ENCODE assay signal across 14 cellular contexts in genomic region chr19:30621326-30621920, GRCh38.
A peak's percentile ranks its signal among the peaks of the same experiment; 100 is the strongest.
DNase-seq lines count a peak whose midpoint lies in the region; TF ChIP-seq lines count a peak whose summit lies in the region.
"Had no signal": no experiment of that assay in that cellular context is flagged by ENCODE, and none has a peak within 500 bp of the region (broad histone marks: within the 10 kb centered on the region; RNA-seq: fewer than 3 reads in every experiment).

No MANE protein-coding gene starts in this region.

- H3K9me3 ChIP-seq in HEK293 (ENCODE audit: control insufficient read depth, insufficient read depth, low read depth, low read length) (peaks cover 18% of the 10 kb centered on the region), neuronal stem cell (replicated peaks in 1 of 2; ENCODE audit: control insufficient read depth in 2 of 2, insufficient read depth in 1 of 2, low read depth in 1 of 2, low read length in 2 of 2) (peaks cover 3 to 9% of the 10 kb centered on the region in 2 donors), adrenal gland (replicated peaks in 1 of 3) (no peaks in the 10 kb centered on the region)

- H2BK120ac ChIP-seq in neuronal stem cell (ENCODE audit: low read depth, low read length): no peak overlapping the region

- H4K8ac ChIP-seq in neuronal stem cell (ENCODE audit: low read depth, low read length): no peak overlapping the region

- no peak overlapping the region for H3K18ac ChIP-seq in neuronal stem cell (ENCODE audit: low read length)

- H3K27ac ChIP-seq in HEK293 (ENCODE audit: extremely low read depth, low read depth, low read length) (no peak overlapping the region), neuronal stem cell (replicated peaks; ENCODE audit: low read length) (no peak overlapping the region), substantia nigra (ENCODE audit: low read depth, low read length, poor library complexity, severe bottlenecking) (no peak overlapping the region), adrenal gland (no peak overlapping the region)
- H3K27ac ChIP-seq: BLaER1 treated with 17β-estradiol and CSF1 and Interleukin-3, amounts not matched to agents 10 nM and 100 nM had no signal

- no peaks in the 10 kb centered on the region; a peak in 1 of 3 replicates for H3K36me3 ChIP-seq in HEK293 (ENCODE audit: control insufficient read depth in 2 of 2, insufficient read depth in 1 of 2, low read length in 2 of 2)
- no peaks in the 10 kb centered on the region for H3K36me3 ChIP-seq in neuronal stem cell (replicated peaks in 1 of 2; ENCODE audit: control insufficient read depth in 2 of 2, insufficient read depth in 2 of 2, low read length in 2 of 2)
- H3K36me3 ChIP-seq in adrenal gland (replicated peaks in 1 of 2): no peaks in the 10 kb centered on the region
- H3K36me3 ChIP-seq: BLaER1 treated with 17β-estradiol and CSF1 and Interleukin-3, amounts not matched to agents 10 nM and 100 nM had no signal

- H3K4me1 ChIP-seq in HEK293 (ENCODE audit: control insufficient read depth, insufficient read depth, low read length) (peaks cover 13% of the 10 kb centered on the region), neuronal stem cell (ENCODE audit: control insufficient read depth in 2 of 2, insufficient read depth in 1 of 2, low read depth in 1 of 2, low read length in 2 of 2) (peaks cover 0 to 4% of the 10 kb centered on the region in 2 donors), adrenal gland (replicated peaks in 1 of 2) (no peaks in the 10 kb centered on the region)
- H3K4me1 ChIP-seq: BLaER1 treated with 17β-estradiol and CSF1 and Interleukin-3, amounts not matched to agents 10 nM and 100 nM had no signal

- no peak overlapping the region for H2BK5ac ChIP-seq in neuronal stem cell (ENCODE audit: low read length)

- intact Hi-C loops in adrenal gland (cut with DNase I): no loop called here

- no peak overlapping the region for H2BK12ac ChIP-seq in neuronal stem cell (ENCODE audit: low read length)

- WGBS in neuronal stem cell (ENCODE audit: extremely low coverage in 2 of 2, insufficient read length in 2 of 2, insufficient replicate concordance in 1 of 2), 2 donors: no CpG with 5 or more reads among the region's 8 CpGs
- 59 to 80% (median 72%) methylated on average over 8 of the region's 8 CpGs for WGBS in adrenal gland, 4 donors

- peaks cover 5% of the 10 kb centered on the region for H3K36me3 Mint-ChIP-seq in glutamatergic neuron (ENCODE audit: unreplicated experiment)
- H3K36me3 Mint-ChIP-seq: CD8-positive, alpha-beta T cell had no signal

- no peak overlapping the region for H2AK5ac ChIP-seq in neuronal stem cell (ENCODE audit: low read depth, low read length)

- peak overlapping the region; percentile 23 for H3K27ac Mint-ChIP-seq in glutamatergic neuron (ENCODE audit: unreplicated experiment)
- H3K27ac Mint-ChIP-seq: B cell; CD8-positive, alpha-beta T cell; H9 had no signal

- H3K14ac ChIP-seq in neuronal stem cell (ENCODE audit: low read length): no peak overlapping the region

- TF ChIP-seq POLR2A in adrenal gland (IDR thresholded peaks at IDR 0.05): no peak

- no peak overlapping the region for H3K4ac ChIP-seq in neuronal stem cell (ENCODE audit: low read length)

- H3K23ac ChIP-seq in neuronal stem cell (ENCODE audit: low read depth, low read length, poor library complexity): no peak overlapping the region

- H3K9ac ChIP-seq in neuronal stem cell (ENCODE audit: low read depth, low read length, poor library complexity): no peak overlapping the region
- H3K9ac ChIP-seq: BLaER1 treated with 17β-estradiol and CSF1 and Interleukin-3, amounts not matched to agents 10 nM and 100 nM had no signal

- no peak overlapping the region for H3K4me2 ChIP-seq in neuronal stem cell (ENCODE audit: insufficient read depth, low read length, poor library complexity, severe bottlenecking)
- H3K4me2 ChIP-seq: BLaER1 treated with 17β-estradiol and CSF1 and Interleukin-3, amounts not matched to agents 10 nM and 100 nM had no signal

- H3K4me3 ChIP-seq in HEK293 (ENCODE audit: low read depth, low read length) (no peak overlapping the region), neuronal stem cell (ENCODE audit: low read length in 2 of 2) (no peak overlapping the region), adrenal gland (no peak overlapping the region)
- H3K4me3 ChIP-seq: BLaER1 treated with 17β-estradiol and CSF1 and Interleukin-3, amounts not matched to agents 10 nM and 100 nM had no signal

- H3K4me3 Mint-ChIP-seq in glutamatergic neuron (ENCODE audit: unreplicated experiment): no peak overlapping the region
- H3K4me3 Mint-ChIP-seq: B cell; CD8-positive, alpha-beta T cell; H9 had no signal

- peaks cover 8% of the 10 kb centered on the region for H3K9me3 Mint-ChIP-seq in glutamatergic neuron (ENCODE audit: unreplicated experiment)

- CTCF ChIA-PET in HEK293 (lab: Yijun Ruan, JAX): interaction anchor here (0.6 to 1.3 kb wide), 4 partner anchors 16 to 1604 kb away, joined by 3 to 5 read pairs (median 3); no protein-coding TSS in a partner anchor

- H4K91ac ChIP-seq in neuronal stem cell (ENCODE audit: low read depth, low read length, poor library complexity): no peak overlapping the region

- H3K79me1 ChIP-seq in neuronal stem cell (ENCODE audit: low read depth, low read length): no peaks in the 10 kb centered on the region

- no peak overlapping the region for H2BK15ac ChIP-seq in neuronal stem cell (ENCODE audit: low read length)

- peaks cover 5% of the 10 kb centered on the region for H3K27me3 Mint-ChIP-seq in glutamatergic neuron (ENCODE audit: unreplicated experiment)
- H3K27me3 Mint-ChIP-seq: B cell had no signal

- POLR2A ChIA-PET in HEK293 (lab: Yijun Ruan, JAX): no interaction called here

- H3K27me3 ChIP-seq in neuronal stem cell (ENCODE audit: control insufficient read depth in 3 of 3, insufficient read depth in 3 of 3, low read depth in 1 of 3, low read length in 3 of 3) (no peaks in the 10 kb centered on the region), adrenal gland (no peaks in the 10 kb centered on the region)
- H3K27me3 ChIP-seq: BLaER1 treated with 17β-estradiol and CSF1 and Interleukin-3, amounts not matched to agents 10 nM and 100 nM had no signal

- DNase-seq in NCI-H2171 treated with DMSO at 0.1 percent for 48 hours (lab: John Stamatoyannopoulos, UW) (peak; percentile 62), glutamatergic neuron (no peak), neuronal stem cell (ENCODE audit: low spot score) (no peak), substantia nigra (lab: John Stamatoyannopoulos, UW) (no peak), HPDE6-E6E7 (ENCODE audit: extremely low spot score) (no peak), adrenal gland (no peak)
- DNase-seq: Calu3; CD8-positive, alpha-beta T cell; DMS79 treated with DMSO at 0.1 percent for 48 hours; GF-D8; H9 had no signal

- no peak for TF ChIP-seq CTCF in HEK293 (tag by site-specific recombination; IDR thresholded peaks at IDR 0.05)
- no peak for TF ChIP-seq CTCF in glutamatergic neuron (IDR thresholded peaks at IDR 0.05; ENCODE audit: partially characterized antibody, unreplicated experiment)
- no peak for TF ChIP-seq CTCF in adrenal gland (IDR thresholded peaks at IDR 0.05)

- peak overlapping the region; percentile 5 for H2AFZ ChIP-seq in neuronal stem cell (ENCODE audit: low read length)

- peaks cover 13% of the 10 kb centered on the region for H3K4me1 Mint-ChIP-seq in glutamatergic neuron (ENCODE audit: low read depth, unreplicated experiment)
- H3K4me1 Mint-ChIP-seq: B cell had no signal

TF ChIP-seq in HEK293, 187 proteins besides CTCF, POLR2A, EP300 and RAD21:
- TF ChIP-seq ZNF335 (tag by site-specific recombination; conservative IDR thresholded peaks at IDR 0.05) (peak; percentile 61), ZIC2 (tag by site-specific recombination; IDR thresholded peaks at IDR 0.05) (peak; percentile 36; the same call in 1 of the 2 replicates), GLIS1 (tag by site-specific recombination; IDR thresholded peaks at IDR 0.05) (peak; percentile 39; the same call in 1 of the 2 replicates), PRDM6 (tag by site-specific recombination; IDR thresholded peaks at IDR 0.05) (peak; percentile 62), KLF9 (tag by site-specific recombination; IDR thresholded peaks at IDR 0.05; ENCODE audit: low read depth) (peak; percentile 56; the same call in 1 of the 2 replicates), ZNF148 (tag by site-specific recombination; IDR thresholded peaks at IDR 0.05; ENCODE audit: borderline replicate concordance) (no peak), TCF7L2 (IDR thresholded peaks at IDR 0.05; ENCODE audit: borderline replicate concordance, low read depth, low read length) (no peak), ZBTB8A (tag by site-specific recombination; IDR thresholded peaks at IDR 0.05) (peak; percentile 11; the same call in 1 of the 2 replicates)
TF ChIP-seq in HEK293: peak in this region for 6.
